19 cellular contexts compared by ENCODE assay signal in genomic region chr21:31273278-31273677, GRCh38.
DNase-seq lines count a peak whose midpoint lies in the region; ATAC-seq, FAIRE-seq and TF ChIP-seq lines count a peak whose summit lies in the region.
"Had no signal": no experiment of that assay in that cellular context is flagged by ENCODE, and none has a peak within 500 bp of the region (broad histone marks: within the 10 kb centered on the region; RNA-seq: fewer than 3 reads in every experiment).

No MANE protein-coding gene starts in this region.

- H3K9ac ChIP-seq in K562 (ENCODE audit: insufficient read depth in 1 of 2, low read depth in 2 of 2, low read length in 2 of 2), result no peak overlapping the region

- H3K27me3 Mint-ChIP-seq in T-helper 17 cell, result no peaks in the 10 kb centered on the region
- H3K27me3 Mint-ChIP-seq in stimulated activated naive CD8-positive, alpha-beta T cell treated with anti-CD3 and anti-CD28 coated beads, Interleukin-15, Interleukin-2, amounts not matched to agents 100 ng/mL and 50 ng/mL, for 24 hours, result no peaks in the 10 kb centered on the region
- H3K27me3 Mint-ChIP-seq: IgD-negative memory B cell had no signal

- H3K9me3 Mint-ChIP-seq in stimulated activated naive CD8-positive, alpha-beta T cell treated with anti-CD3 and anti-CD28 coated beads, Interleukin-15, Interleukin-2, amounts not matched to agents 100 ng/mL and 50 ng/mL, for 24 hours, result no peaks in the 10 kb centered on the region

- peaks cover 12% of the 10 kb centered on the region for H3K4me1 Mint-ChIP-seq in T-helper 17 cell
- H3K4me1 Mint-ChIP-seq in stimulated activated naive CD8-positive, alpha-beta T cell treated with anti-CD3 and anti-CD28 coated beads, Interleukin-15, Interleukin-2, amounts not matched to agents 100 ng/mL and 50 ng/mL, for 24 hours (ENCODE audit: low read depth), result peaks cover 22% of the 10 kb centered on the region

- peak; percentile 26 for FAIRE-seq in K562 (lab: Jason Lieb, UNC)

- H3K9me1 ChIP-seq in K562 (ENCODE audit: control insufficient read depth, insufficient read depth, low read length), result no peaks in the 10 kb centered on the region

- in situ Hi-C loops in K562 (cut with MboI), result no loop called here

- no peak for TF ChIP-seq EP300 in K562 (IDR thresholded peaks at IDR 0.05; ENCODE audit: low read length)

- no peak for TF ChIP-seq RAD21 in K562 (CRISPR knock-in tag; conservative IDR thresholded peaks at IDR 0.05 in 1 of 2, IDR thresholded peaks at IDR 0.05 in 1 of 2)

- H3K4me2 ChIP-seq in K562 (ENCODE audit: insufficient read depth, low read length), result no peak overlapping the region

- peaks cover 2 to 4% of the 10 kb centered on the region in 2 experiments; a peak in 4 of 5 replicates for H3K27me3 ChIP-seq in K562 (ENCODE audit: control insufficient read depth in 2 of 2, insufficient read depth in 2 of 2, low read length in 2 of 2)
- H3K27me3 ChIP-seq in tibial artery, result no peaks in the 10 kb centered on the region
- H3K27me3 ChIP-seq: ascending aorta, left lung had no signal

- no peaks in the 10 kb centered on the region for H4K20me1 ChIP-seq in K562 (replicated peaks; ENCODE audit: control insufficient read depth, insufficient read depth, low read length)

- no peak for TF ChIP-seq POLR2A in K562 (conservative IDR thresholded peaks at IDR 0.05)

- H2AFZ ChIP-seq in K562 (ENCODE audit: low read depth, low read length), result no peak overlapping the region

- no peak for TF ChIP-seq CTCF in K562 (IDR thresholded peaks at IDR 0.05 in 2 of 3, conservative IDR thresholded peaks at IDR 0.05 in 1 of 3; ENCODE audit: insufficient read depth in 2 of 3, low read depth in 1 of 3, low read length in 3 of 3)
- TF ChIP-seq CTCF in tibial artery (IDR thresholded peaks at IDR 0.05), result no peak

- WGBS in K562 (ENCODE audit: insufficient coverage, low coverage, missing lambda C conversion rate), result 0% methylated on average over 2 of the region's 2 CpGs

- peaks cover 2% of the 10 kb centered on the region for H3K36me3 Mint-ChIP-seq in T-helper 17 cell (ENCODE audit: low read depth)
- H3K36me3 Mint-ChIP-seq in stimulated activated naive CD8-positive, alpha-beta T cell treated with anti-CD3 and anti-CD28 coated beads, Interleukin-15, Interleukin-2, amounts not matched to agents 100 ng/mL and 50 ng/mL, for 24 hours (ENCODE audit: low read depth), result peaks cover 11% of the 10 kb centered on the region

- CTCF ChIA-PET in K562 (lab: Yijun Ruan, JAX; ENCODE audit: low intra/inter-chr PET ratio), result no interaction called here

- intact Hi-C loops in K562 (cut with micrococcal nuclease) (no loop called here), tibial artery (cut with DNase I; ENCODE audit: low total_unique reads) (no loop called here)

- no peaks in the 10 kb centered on the region for H3K79me2 ChIP-seq in K562 (ENCODE audit: control insufficient read depth, insufficient read depth, low read length)

- POLR2A ChIA-PET in K562 (lab: Yijun Ruan, JAX), result interaction anchor here (0.6 kb wide), 2 partner anchors 11 to 1944 kb away, joined by 3 read pairs; no protein-coding TSS in a partner anchor

- H3K9me3 ChIP-seq in T-helper 17 cell (ENCODE audit: control insufficient read depth, low read length, poor library complexity, severe bottlenecking), result no peaks in the 10 kb centered on the region
- H3K9me3 ChIP-seq in K562 (replicated peaks; ENCODE audit: control insufficient read depth, insufficient read depth, low read depth, low read length), result no peaks in the 10 kb centered on the region
- no peaks in the 10 kb centered on the region for H3K9me3 ChIP-seq in tibial artery
- H3K9me3 ChIP-seq: ascending aorta, left lung had no signal

- H3K27ac ChIP-seq in K562 (ENCODE audit: extremely low read depth, low read depth, low read length) (no peak overlapping the region), tibial artery (no peak overlapping the region)
- H3K27ac ChIP-seq: ascending aorta, left lung had no signal

- peak; percentile 4 to 12 for DNase-seq in stimulated activated CD4-positive, alpha-beta T cell treated with anti-CD3 and anti-CD28 coated beads, Interleukin-15, amount 100 ng/mL, for 48 hours (ENCODE audit: low read depth in 2 of 2)
- no peak for DNase-seq in stimulated activated CD4-positive, alpha-beta T cell treated with anti-CD3 and anti-CD28 coated beads, Interleukin-4, amount 100 ng/mL, for 1 hour
- no peak for DNase-seq in T-helper 17 cell
- DNase-seq in K562 (ENCODE audit: extremely low read depth in 1 of 4, low spot score in 3 of 4), result no peak
- DNase-seq in NCI-H1436 treated with DMSO at 0.1 percent for 48 hours (lab: John Stamatoyannopoulos, UW), result no peak
- DNase-seq in GM19240 (ENCODE audit: insufficient read length, low spot score), result no peak
- DNase-seq in tibial artery, result no peak
- DNase-seq: effector memory CD4-positive, alpha-beta T cell; EL; H7; left lung; NCI-H2081; NCI-H524 treated with DMSO at 0.1 percent for 48 hours; substantia nigra; T-helper 9 cell had no signal

- ATAC-seq in T-helper 17 cell (peak; percentile 25), K562 (no peak)
- ATAC-seq: left lung, Panc1 had no signal

- H3K4me3 ChIP-seq in K562 (no peak overlapping the region), tibial artery (no peak overlapping the region)
- H3K4me3 ChIP-seq: ascending aorta, left lung had no signal

- H3K36me3 ChIP-seq in K562 (ENCODE audit: control insufficient read depth, insufficient read depth, low read length) (no peaks in the 10 kb centered on the region), tibial artery (no peaks in the 10 kb centered on the region)
- H3K36me3 ChIP-seq: ascending aorta, left lung had no signal

- no peak overlapping the region for H3K4me3 Mint-ChIP-seq in T-helper 17 cell
- no peak overlapping the region for H3K4me3 Mint-ChIP-seq in stimulated activated naive CD8-positive, alpha-beta T cell treated with anti-CD3 and anti-CD28 coated beads, Interleukin-15, Interleukin-2, amounts not matched to agents 100 ng/mL and 50 ng/mL, for 24 hours
- H3K4me3 Mint-ChIP-seq: IgD-negative memory B cell had no signal

- H3K4me1 ChIP-seq in K562 (replicated peaks in 1 of 2; ENCODE audit: control insufficient read depth in 2 of 2, insufficient read depth in 2 of 2, low read length in 2 of 2) (no peaks in the 10 kb centered on the region), tibial artery (no peaks in the 10 kb centered on the region)
- H3K4me1 ChIP-seq: ascending aorta, left lung had no signal

- peak overlapping the region; percentile 27 for H3K27ac Mint-ChIP-seq in T-helper 17 cell
- H3K27ac Mint-ChIP-seq in stimulated activated naive CD8-positive, alpha-beta T cell treated with anti-CD3 and anti-CD28 coated beads, Interleukin-15, Interleukin-2, amounts not matched to agents 100 ng/mL and 50 ng/mL, for 24 hours, result peak overlapping the region; percentile 12
- H3K27ac Mint-ChIP-seq: IgD-negative memory B cell had no signal

- no TSS peak for BruUV-seq in K562 (replicated peaks; lab: Mats Ljungman, UMichigan)

TF ChIP-seq in K562, 482 proteins besides CTCF, POLR2A, EP300 and RAD21:
- TF ChIP-seq KLF16 (IDR thresholded peaks at IDR 0.05) (no peak), ZNF197 (CRISPR knock-in tag; IDR thresholded peaks at IDR 0.05; ENCODE audit: low read depth) (no peak), ATF3 (IDR thresholded peaks at IDR 0.05) (no peak), ATF3 (CRISPR knock-in tag; conservative IDR thresholded peaks at IDR 0.05) (no peak)

Comparison
In these comparisons a context has a peak if more than half of its experiments do, and no peak if none do; other contexts are left out.
1. DNase-seq: peak in stimulated activated CD4-positive, alpha-beta T cell treated with anti-CD3 and anti-CD28 coated beads, Interleukin-15, amount 100 ng/mL, for 48 hours (2 of 2); none in stimulated activated CD4-positive, alpha-beta T cell treated with anti-CD3 and anti-CD28 coated beads, Interleukin-4, amount 100 ng/mL, for 1 hour (single experiment), T-helper 17 cell (0 of 3), K562 (0 of 4), NCI-H1436 treated with DMSO at 0.1 percent for 48 hours (single experiment), GM19240 (single experiment) and tibial artery (0 of 2).